Comparison of ENCODE assay signal across 34 cellular contexts in genomic region chr1:150498342-150498741, GRCh38. TPM values are rescaled to one million over a fixed set of nuclear protein-coding genes. Genes with fewer than 3 reads are reported as not detected.
"Had no signal": no experiment of that assay in that cellular context is flagged by ENCODE, and none has a peak within 500 bp of the region (broad histone marks: within the 10 kb centered on the region; RNA-seq: fewer than 3 reads in every experiment).

No MANE protein-coding gene starts in this region.

- H3K36me3 ChIP-seq: colonic mucosa had no signal

- FAIRE-seq: keratinocyte, urothelium cell line had no signal

- H3K9me3 Mint-ChIP-seq: activated CD4-positive, alpha-beta memory T cell treated with anti-CD3 and anti-CD28 coated beads, Interleukin-2, amount 10 ng/mL, durations not matched to agents 7 days and 5 days; activated CD4-positive, alpha-beta T cell treated with anti-CD3 and anti-CD28 coated beads, Interleukin-2, amount 10 ng/mL, durations not matched to agents 7 days and 5 days; activated naive CD4-positive, alpha-beta T cell treated with anti-CD3 and anti-CD28 coated beads, Interleukin-2, amount 50 U/mL, for 72 hours; activated T-cell treated with anti-CD3 and anti-CD28 coated beads, Interleukin-2, amount 50 U/mL, for 24 hours; memory B cell; natural killer cell; stimulated activated naive CD8-positive, alpha-beta T cell treated with anti-CD3 and anti-CD28 coated beads, Interleukin-15, Interleukin-2, amounts not matched to agents 100 ng/mL and 50 ng/mL, for 24 hours; T-helper 1 cell treated with Interleukin-12 subunit alpha and Interleukin-12 subunit beta and Interleukin-4 antibody, amounts not matched to agents 30 μg/mL and 1 μg/mL, for 36 hours had no signal

- H3K36me3 Mint-ChIP-seq: activated naive CD4-positive, alpha-beta T cell treated with anti-CD3 and anti-CD28 coated beads, Interleukin-2, amount 50 U/mL, for 72 hours had no signal

- H3K9me3 ChIP-seq: adrenal gland, body of pancreas, colonic mucosa, gastroesophageal sphincter, thoracic aorta had no signal

- H3K4me3 Mint-ChIP-seq: activated CD4-positive, alpha-beta memory T cell treated with anti-CD3 and anti-CD28 coated beads, Interleukin-2, amount 10 ng/mL, durations not matched to agents 7 days and 5 days; activated CD4-positive, alpha-beta T cell treated with anti-CD3 and anti-CD28 coated beads, Interleukin-2, amount 10 ng/mL, durations not matched to agents 7 days and 5 days; activated T-cell treated with anti-CD3 and anti-CD28 coated beads, Interleukin-2, amount 50 U/mL, for 24 hours; memory B cell; natural killer cell; stimulated activated naive CD8-positive, alpha-beta T cell treated with anti-CD3 and anti-CD28 coated beads, Interleukin-15, Interleukin-2, amounts not matched to agents 100 ng/mL and 50 ng/mL, for 24 hours; T-helper 1 cell treated with Interleukin-12 subunit alpha and Interleukin-12 subunit beta and Interleukin-4 antibody, amounts not matched to agents 30 μg/mL and 1 μg/mL, for 36 hours had no signal

- H3K27me3 ChIP-seq: adrenal gland, body of pancreas, cardiac muscle cell, colonic mucosa, dorsolateral prefrontal cortex, gastroesophageal sphincter had no signal

- H3K27ac Mint-ChIP-seq: activated CD4-positive, alpha-beta memory T cell treated with anti-CD3 and anti-CD28 coated beads, Interleukin-2, amount 10 ng/mL, durations not matched to agents 7 days and 5 days; activated CD4-positive, alpha-beta T cell treated with anti-CD3 and anti-CD28 coated beads, Interleukin-2, amount 10 ng/mL, durations not matched to agents 7 days and 5 days; activated naive CD4-positive, alpha-beta T cell treated with anti-CD3 and anti-CD28 coated beads, Interleukin-2, amount 50 U/mL, for 72 hours; memory B cell; natural killer cell; stimulated activated naive CD8-positive, alpha-beta T cell treated with anti-CD3 and anti-CD28 coated beads, Interleukin-15, Interleukin-2, amounts not matched to agents 100 ng/mL and 50 ng/mL, for 24 hours; T-helper 1 cell treated with Interleukin-12 subunit alpha and Interleukin-12 subunit beta and Interleukin-4 antibody, amounts not matched to agents 30 μg/mL and 1 μg/mL, for 36 hours had no signal

- H3K4me1 ChIP-seq: adrenal gland, body of pancreas, colonic mucosa, gastroesophageal sphincter had no signal

- H3K4me1 Mint-ChIP-seq: activated CD4-positive, alpha-beta memory T cell treated with anti-CD3 and anti-CD28 coated beads, Interleukin-2, amount 10 ng/mL, durations not matched to agents 7 days and 5 days; activated CD4-positive, alpha-beta T cell treated with anti-CD3 and anti-CD28 coated beads, Interleukin-2, amount 10 ng/mL, durations not matched to agents 7 days and 5 days; natural killer cell had no signal

- H3K4me3 ChIP-seq: adrenal gland, body of pancreas, cardiac muscle cell, colonic mucosa, dorsolateral prefrontal cortex, gastroesophageal sphincter, thoracic aorta had no signal

- H3K27ac ChIP-seq: adrenal gland, body of pancreas, cardiac muscle cell, colonic mucosa, dorsolateral prefrontal cortex, gastroesophageal sphincter, thoracic aorta had no signal

- DNase-seq: activated CD4-positive, alpha-beta memory T cell treated with anti-CD3 and anti-CD28 coated beads, Interleukin-2, amount 10 ng/mL, durations not matched to agents 7 days and 5 days; activated CD4-positive, alpha-beta T cell treated with anti-CD3 and anti-CD28 coated beads for 1 hour; activated CD4-positive, alpha-beta T cell treated with anti-CD3 and anti-CD28 coated beads, Interleukin-2, amount 10 ng/mL, durations not matched to agents 7 days and 5 days; activated CD8-positive, alpha-beta memory T cell treated with anti-CD3 and anti-CD28 coated beads, Interleukin-2, amount 50 U/mL, for 48 hours; activated naive CD4-positive, alpha-beta T cell; activated T-cell treated with anti-CD3 and anti-CD28 coated beads, Interleukin-2, amount 50 U/mL, for 24 hours; adrenal gland; aorta; body of pancreas; cerebellar nuclear complex; colonic mucosa; dorsolateral prefrontal cortex; effector memory CD4-positive, alpha-beta T cell; erythroblast; hippocampal formation; left colon; natural killer cell; right cardiac atrium; stimulated activated CD4-positive, alpha-beta T cell treated with anti-CD3 and anti-CD28 coated beads, Interleukin-2, amount 100 ng/mL, for 48 hours; trophoblast cell had no signal

- ATAC-seq: activated naive CD4-positive, alpha-beta T cell treated with anti-CD3 and anti-CD28 coated beads, Interleukin-2, amount 50 U/mL, for 72 hours; body of pancreas; gastroesophageal sphincter; left colon; natural killer cell had no signal

- H3K27me3 Mint-ChIP-seq: activated CD4-positive, alpha-beta memory T cell treated with anti-CD3 and anti-CD28 coated beads, Interleukin-2, amount 10 ng/mL, durations not matched to agents 7 days and 5 days; activated CD4-positive, alpha-beta T cell treated with anti-CD3 and anti-CD28 coated beads, Interleukin-2, amount 10 ng/mL, durations not matched to agents 7 days and 5 days; activated T-cell treated with anti-CD3 and anti-CD28 coated beads, Interleukin-2, amount 50 U/mL, for 24 hours; memory B cell; stimulated activated naive CD8-positive, alpha-beta T cell treated with anti-CD3 and anti-CD28 coated beads, Interleukin-15, Interleukin-2, amounts not matched to agents 100 ng/mL and 50 ng/mL, for 24 hours had no signal

RNA-seq across cellular contexts. Expression of gene FALEC, which starts 17.2 kb away (rescaled TPM):
- total RNA-seq: activated CD4-positive, alpha-beta memory T cell treated with anti-CD3 and anti-CD28 coated beads, Interleukin-2, amount 10 ng/mL, durations not matched to agents 7 days and 5 days; body of pancreas; colonic mucosa; gastroesophageal sphincter; left colon; liver; mononuclear cell; natural killer cell; omental fat pad; subcutaneous adipose tissue; thoracic aorta had no signal
- polyA plus RNA-seq: fibroblast of lung, liver, right cardiac atrium had no signal
